ENCODE assay signal across 8 cellular contexts in the genomic region with DNA sequence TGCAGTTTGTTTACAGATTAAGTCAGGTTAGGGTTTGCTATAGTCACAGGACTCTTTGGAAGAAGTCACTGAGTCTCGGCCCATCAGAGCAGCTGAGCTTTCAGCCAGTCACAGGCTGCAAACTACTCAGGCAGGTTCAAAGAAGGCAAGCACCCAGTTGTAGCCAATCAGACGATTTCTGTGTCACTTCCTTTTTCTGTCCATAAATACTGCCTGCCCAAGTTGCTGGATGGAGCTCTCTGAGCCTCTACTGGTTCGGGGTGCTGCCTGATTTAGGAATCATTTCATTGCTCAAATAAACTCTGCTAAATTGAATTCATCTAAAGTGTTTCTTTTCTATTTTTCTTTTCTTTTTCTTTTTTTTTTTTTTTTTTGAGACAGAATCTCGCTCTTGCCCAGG. TPM values are rescaled to one million over a fixed set of nuclear protein-coding genes. Genes with fewer than 3 reads are reported as not detected.
DNase-seq lines count a peak whose midpoint lies in the region; ATAC-seq and TF ChIP-seq lines count a peak whose summit lies in the region.
"Had no signal": no experiment of that assay in that cellular context is flagged by ENCODE, and none has a peak within 500 bp of the region (broad histone marks: within the 10 kb centered on the region; RNA-seq: fewer than 3 reads in every experiment).

No MANE protein-coding gene starts in this region.

- H3K27ac Mint-ChIP-seq in naive thymus-derived CD8-positive, alpha-beta T cell, result peak overlapping the region; percentile 84 to 95 (median 92)

- DNase-seq in GM13976 (ENCODE audit: low spot score), result peak; percentile 65
- DNase-seq in Kasumi-1 (lab: John Stamatoyannopoulos, UW), result peak; percentile 81 to 84
- DNase-seq in activated T-cell treated with anti-CD3 and anti-CD28 coated beads, Interleukin-2, amount 50 U/mL, for 48 hours, result peak; percentile 47 to 52
- peak in 4 of 10 donors; percentile 24 to 51 (median 42) for DNase-seq in naive thymus-derived CD8-positive, alpha-beta T cell
- DNase-seq in NCI-H2107 (lab: John Stamatoyannopoulos, UW), result no peak
- DNase-seq in HuH-7.5 (ENCODE audit: low spot score), result no peak
- DNase-seq: nucleus accumbens had no signal

- no peaks in the 10 kb centered on the region for H3K27me3 Mint-ChIP-seq in naive thymus-derived CD8-positive, alpha-beta T cell

- peak; percentile 55 to 60 for ATAC-seq in naive thymus-derived CD8-positive, alpha-beta T cell
- no peak for ATAC-seq in GM21619 (IDR thresholded peaks at IDR 0.05; ENCODE audit: unreplicated experiment)

- no peak for TF ChIP-seq CTCF in GM13976 (IDR thresholded peaks at IDR 0.05; ENCODE audit: borderline replicate concordance, control extremely low read depth, extremely low read depth, insufficient read depth, missing control alignments)

- H3K4me3 Mint-ChIP-seq in naive thymus-derived CD8-positive, alpha-beta T cell, result peak overlapping the region in 3 of 10 donors; percentile 71 to 75 (median 71)

- POLR2A ChIA-PET in naive thymus-derived CD8-positive, alpha-beta T cell (lab: Charles Lee), result interaction anchor here (0.7 to 5.0 kb wide), 15 partner anchors 12 to 259 kb away, joined by 3 to 32 read pairs (median 4); a partner anchor contains a TSS

- peaks cover 0 to 16% (median 4%) of the 10 kb centered on the region in 9 donors for H3K9me3 Mint-ChIP-seq in naive thymus-derived CD8-positive, alpha-beta T cell

- in situ Hi-C loops in GM13976 (cut with MboI; ENCODE audit: low sequenced_read_pairs, unreplicated experiment), result no loop called here

- H3K36me3 Mint-ChIP-seq in naive thymus-derived CD8-positive, alpha-beta T cell, result peaks cover 0 to 10% (median 0%) of the 10 kb centered on the region in 3 donors

- peaks cover 16 to 54% (median 46%) of the 10 kb centered on the region in 4 donors for H3K4me1 Mint-ChIP-seq in naive thymus-derived CD8-positive, alpha-beta T cell

RNA-seq across cellular contexts. Expression of a gene that starts 7.3 kb away (rescaled TPM):
- total RNA-seq in naive thymus-derived CD8-positive, alpha-beta T cell, result 10 to 100 TPM; 27.8 to 28.3 TPM
- polyA plus RNA-seq in naive thymus-derived CD8-positive, alpha-beta T cell, result 10 to 100 TPM in 1 of 3 donors, 1 to 10 TPM in 2; 4.8 to 10.8 (median 5.4) TPM

RNA-seq across cellular contexts. Expression of a gene that starts 29.5 kb away (rescaled TPM):
- 10 to 100 TPM; 48.1 to 48.4 TPM for total RNA-seq in naive thymus-derived CD8-positive, alpha-beta T cell
- polyA plus RNA-seq in naive thymus-derived CD8-positive, alpha-beta T cell, result 10 to 100 TPM; 34.2 to 52.5 (median 43.5) TPM

RNA-seq across cellular contexts. Expression of a gene that starts 58.0 kb away (rescaled TPM):
- total RNA-seq in naive thymus-derived CD8-positive, alpha-beta T cell, result 100 to 1,000 TPM; 302 to 309 TPM
- polyA plus RNA-seq in naive thymus-derived CD8-positive, alpha-beta T cell, result 100 to 1,000 TPM; 129 to 151 (median 150) TPM

Comparison
In these comparisons a context has a peak if more than half of its experiments do, and no peak if none do; other contexts are left out.
1. DNase-seq: peak in GM13976 (single experiment), Kasumi-1 (2 of 2) and activated T-cell treated with anti-CD3 and anti-CD28 coated beads, Interleukin-2, amount 50 U/mL, for 48 hours (2 of 2); none in NCI-H2107 (single experiment) and HuH-7.5 (single experiment).